In genomic region chr22:19996694-19997384, GRCh38 we compare ENCODE assay signal across 1 cellular context.
TF ChIP-seq lines count a peak whose summit lies in the region.

No MANE protein-coding gene starts in this region.

TF ChIP-seq in SK-N-SH treated with all-trans-retinoic acid at 6 μM for 48 hours, 23 proteins besides CTCF, POLR2A, EP300 and RAD21 (continued from another document):
- peak; percentile 73; the same call in 1 of the 2 replicates for TF ChIP-seq TSHZ2 (CRISPR knock-in tag; IDR thresholded peaks at IDR 0.05)
- TF ChIP-seq ARNTL (CRISPR knock-in tag; IDR thresholded peaks at IDR 0.05; ENCODE audit: borderline replicate concordance, low read depth) = peak; percentile 4; the same call in 1 of the 2 replicates
- no peak for TF ChIP-seq SNAI2 (CRISPR knock-in tag; IDR thresholded peaks at IDR 0.05)
- 0 out of 2 replicates have a peak, but pooled peaks have one; percentile 18 for TF ChIP-seq PATZ1 (CRISPR knock-in tag; IDR thresholded peaks at IDR 0.05; ENCODE audit: borderline replicate concordance)
- no peak for TF ChIP-seq ZFP3 (CRISPR knock-in tag; IDR thresholded peaks at IDR 0.05)
